ENCODE assay signal across 8 cellular contexts in the genomic region with DNA sequence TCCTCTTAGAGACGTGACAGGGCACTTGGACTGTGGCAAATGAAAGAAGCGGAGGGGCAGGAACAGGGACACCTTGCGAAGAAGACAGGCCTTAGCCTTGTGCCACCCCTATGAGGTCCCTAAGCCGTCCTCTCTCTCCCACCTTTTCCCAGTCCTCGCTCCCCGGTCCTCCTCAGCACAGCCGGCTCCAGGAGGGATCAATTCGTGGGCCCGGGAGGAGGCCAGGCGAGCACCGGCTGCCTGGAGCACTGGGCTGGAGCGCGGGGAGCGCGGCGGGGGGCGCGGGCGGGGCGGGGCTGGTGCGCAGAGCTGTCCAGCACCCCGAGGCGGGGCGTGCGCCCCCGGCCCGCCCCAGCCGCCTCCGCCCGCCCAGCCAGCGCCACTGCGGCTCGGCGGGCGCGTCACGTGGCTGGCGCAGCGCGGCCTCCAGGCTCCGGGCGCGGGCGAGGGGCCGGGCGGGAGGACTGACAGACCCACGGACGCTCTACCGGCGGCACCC. TPM values are rescaled to one million over a fixed set of nuclear protein-coding genes. Genes with fewer than 3 reads are reported as not detected.
DNase-seq lines count a peak whose midpoint lies in the region; ATAC-seq and TF ChIP-seq lines count a peak whose summit lies in the region.

A gene with protein sequence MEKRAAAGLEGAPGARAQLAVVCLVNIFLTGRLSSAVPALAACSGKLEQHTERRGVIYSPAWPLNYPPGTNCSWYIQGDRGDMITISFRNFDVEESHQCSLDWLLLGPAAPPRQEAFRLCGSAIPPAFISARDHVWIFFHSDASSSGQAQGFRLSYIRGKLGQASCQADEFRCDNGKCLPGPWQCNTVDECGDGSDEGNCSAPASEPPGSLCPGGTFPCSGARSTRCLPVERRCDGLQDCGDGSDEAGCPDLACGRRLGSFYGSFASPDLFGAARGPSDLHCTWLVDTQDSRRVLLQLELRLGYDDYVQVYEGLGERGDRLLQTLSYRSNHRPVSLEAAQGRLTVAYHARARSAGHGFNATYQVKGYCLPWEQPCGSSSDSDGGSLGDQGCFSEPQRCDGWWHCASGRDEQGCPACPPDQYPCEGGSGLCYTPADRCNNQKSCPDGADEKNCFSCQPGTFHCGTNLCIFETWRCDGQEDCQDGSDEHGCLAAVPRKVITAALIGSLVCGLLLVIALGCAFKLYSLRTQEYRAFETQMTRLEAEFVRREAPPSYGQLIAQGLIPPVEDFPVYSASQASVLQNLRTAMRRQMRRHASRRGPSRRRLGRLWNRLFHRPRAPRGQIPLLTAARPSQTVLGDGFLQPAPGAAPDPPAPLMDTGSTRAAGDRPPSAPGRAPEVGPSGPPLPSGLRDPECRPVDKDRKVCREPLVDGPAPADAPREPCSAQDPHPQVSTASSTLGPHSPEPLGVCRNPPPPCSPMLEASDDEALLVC (plus strand): TSS at position 467 of the 499 bp plus-strand sequence. CDS start 456 bp downstream, outside the sequence.

- POLR2A ChIA-PET in activated CD8-positive, alpha-beta T cell treated with anti-CD3 and anti-CD28 coated beads, Interleukin-2, amount 10 ng/mL, durations not matched to agents 7 days and 5 days (lab: Charles Lee): no interaction called here

- H3K27ac Mint-ChIP-seq in IgD-negative memory B cell: no peak within 1 kb of the TSS
- no peak within 1 kb of the TSS for H3K27ac Mint-ChIP-seq in activated CD8-positive, alpha-beta T cell treated with anti-CD3 and anti-CD28 coated beads, Interleukin-2, amount 10 ng/mL, durations not matched to agents 7 days and 5 days

- H3K4me1 ChIP-seq in BLaER1: peaks cover 30% of the 10 kb centered on the region

- no peaks in the 10 kb centered on the region for H3K9me3 Mint-ChIP-seq in IgD-negative memory B cell
- H3K9me3 Mint-ChIP-seq in activated CD8-positive, alpha-beta T cell treated with anti-CD3 and anti-CD28 coated beads, Interleukin-2, amount 10 ng/mL, durations not matched to agents 7 days and 5 days (ENCODE audit: insufficient read depth): no peaks in the 10 kb centered on the region

- peaks cover 37% of the 10 kb centered on the region for H3K27me3 Mint-ChIP-seq in IgD-negative memory B cell
- peaks cover 38% of the 10 kb centered on the region for H3K27me3 Mint-ChIP-seq in activated CD8-positive, alpha-beta T cell treated with anti-CD3 and anti-CD28 coated beads, Interleukin-2, amount 10 ng/mL, durations not matched to agents 7 days and 5 days (ENCODE audit: low read depth)

- peaks cover 0 to 5% (median 1%) of the 10 kb centered on the region in 3 donors for H3K4me1 Mint-ChIP-seq in IgD-negative memory B cell
- H3K4me1 Mint-ChIP-seq in activated CD8-positive, alpha-beta T cell treated with anti-CD3 and anti-CD28 coated beads, Interleukin-2, amount 10 ng/mL, durations not matched to agents 7 days and 5 days (ENCODE audit: low read depth): no peaks in the 10 kb centered on the region

- peak within 1 kb of the TSS; percentile 92 for H3K4me2 ChIP-seq in BLaER1

- no peak for DNase-seq in activated CD8-positive, alpha-beta T cell treated with anti-CD3 and anti-CD28 coated beads, Interleukin-2, amount 10 ng/mL, durations not matched to agents 7 days and 5 days
- DNase-seq in Right ventricle myocardium inferior (ENCODE audit: missing footprints): peak; percentile 84
- no peak for DNase-seq in omental fat pad (ENCODE audit: low spot score)
- no peak for DNase-seq in activated effector memory CD4-positive, alpha-beta T cell treated with anti-CD3 and anti-CD28 coated beads, Interleukin-2, amount 50 U/mL, for 16 hours

- H3K4me3 ChIP-seq in BLaER1: peak within 1 kb of the TSS; percentile 83

- H3K9ac ChIP-seq in BLaER1: peak within 1 kb of the TSS; percentile 93

- H3K27ac ChIP-seq in BLaER1: peak within 1 kb of the TSS; percentile 82

- H4K20me1 ChIP-seq in BLaER1: peaks cover 37% of the 10 kb centered on the region

- no peaks in the 10 kb centered on the region for H3K36me3 Mint-ChIP-seq in IgD-negative memory B cell
- H3K36me3 Mint-ChIP-seq in activated CD8-positive, alpha-beta T cell treated with anti-CD3 and anti-CD28 coated beads, Interleukin-2, amount 10 ng/mL, durations not matched to agents 7 days and 5 days (ENCODE audit: low read depth): no peaks in the 10 kb centered on the region

- CTCF ChIA-PET in activated CD8-positive, alpha-beta T cell treated with anti-CD3 and anti-CD28 coated beads, Interleukin-2, amount 10 ng/mL, durations not matched to agents 7 days and 5 days (lab: Charles Lee): no interaction called here

- no peaks in the 10 kb centered on the region for H3K27me3 ChIP-seq in BLaER1

- peak within 1 kb of the TSS in 3 of 4 donors; percentile 28 to 75 (median 38) for H3K4me3 Mint-ChIP-seq in IgD-negative memory B cell
- peak within 1 kb of the TSS; percentile 18 for H3K4me3 Mint-ChIP-seq in activated CD8-positive, alpha-beta T cell treated with anti-CD3 and anti-CD28 coated beads, Interleukin-2, amount 10 ng/mL, durations not matched to agents 7 days and 5 days

- no peak for TF ChIP-seq CTCF in omental fat pad (IDR thresholded peaks at IDR 0.05)

- peak; percentile 44 for ATAC-seq in activated CD8-positive, alpha-beta T cell treated with anti-CD3 and anti-CD28 coated beads, Interleukin-2, amount 10 ng/mL, durations not matched to agents 7 days and 5 days
- ATAC-seq in Right ventricle myocardium inferior: peak; percentile 76
- ATAC-seq in omental fat pad (ENCODE audit: low FRiP score): peak; percentile 52
- ATAC-seq in GM21390 (IDR thresholded peaks at IDR 0.05; ENCODE audit: unreplicated experiment): no peak
- no peak for ATAC-seq in HG03280 (IDR thresholded peaks at IDR 0.05; ENCODE audit: unreplicated experiment)

- H3K36me3 ChIP-seq in BLaER1: peaks cover 27% of the 10 kb centered on the region

- H3K9me3 ChIP-seq in BLaER1: no peaks in the 10 kb centered on the region

- intact Hi-C loops in Right ventricle myocardium inferior (cut with DNase I): no loop called here

RNA-seq across cellular contexts. Expression of the gene that starts here (rescaled TPM):
- polyA plus RNA-seq in IgD-negative memory B cell: not detected
- not detected for total RNA-seq in activated CD8-positive, alpha-beta T cell treated with anti-CD3 and anti-CD28 coated beads, Interleukin-2, amount 10 ng/mL, durations not matched to agents 7 days and 5 days
- total RNA-seq in Right ventricle myocardium inferior: 17.8 TPM
- total RNA-seq in omental fat pad: 10 to 100 TPM; 19.1 to 61.8 (median 28.3) TPM

Comparison
In these comparisons a context has a peak if more than half of its experiments do, and no peak if none do; other contexts are left out.
1. RNA of the gene that starts here (total RNA-seq): 19.1 to 61.8 TPM in omental fat pad and 17.8 TPM in Right ventricle myocardium inferior (single experiment); not detected in activated CD8-positive, alpha-beta T cell treated with anti-CD3 and anti-CD28 coated beads, Interleukin-2, amount 10 ng/mL, durations not matched to agents 7 days and 5 days; every median in the first group is over 10 times any median in the second.
2. Peak in ATAC-seq in activated CD8-positive, alpha-beta T cell treated with anti-CD3 and anti-CD28 coated beads, Interleukin-2, amount 10 ng/mL, durations not matched to agents 7 days and 5 days; RNA of the gene not detected or under 1 TPM.
3. ATAC-seq: peak in Right ventricle myocardium inferior (single experiment) and omental fat pad (single experiment); none in GM21390 (single experiment) and HG03280 (single experiment).